22 cellular contexts compared by ENCODE assay signal in the genomic region with DNA sequence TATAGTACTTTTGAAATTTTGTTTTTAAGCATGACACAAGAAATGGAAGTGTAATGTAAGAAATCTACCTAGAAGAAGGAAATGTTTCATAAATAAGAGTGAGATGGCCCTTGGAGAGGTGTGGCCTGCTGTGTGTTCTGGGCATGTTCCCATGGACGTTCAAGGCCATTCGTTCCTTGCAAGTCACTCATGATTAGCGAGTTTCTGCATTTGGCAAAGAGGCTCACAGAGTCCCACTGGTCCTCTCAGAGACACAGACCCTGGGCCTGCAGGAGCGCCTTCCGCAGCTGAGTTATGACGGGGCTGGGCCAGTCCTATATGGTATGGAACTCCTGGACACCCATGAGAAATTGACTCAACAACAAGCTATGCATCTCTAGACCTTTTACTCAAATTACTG. TPM values are rescaled to one million over a fixed set of nuclear protein-coding genes. Genes with fewer than 3 reads are reported as not detected.
"Had no signal": no experiment of that assay in that cellular context is flagged by ENCODE, and none has a peak within 500 bp of the region (broad histone marks: within the 10 kb centered on the region; RNA-seq: fewer than 3 reads in every experiment).

No MANE protein-coding gene starts in this region.

- H3K36me3 ChIP-seq: colonic mucosa, gastrocnemius medialis, pancreas, prostate gland, right lobe of liver had no signal

- H3K4me3 ChIP-seq: colonic mucosa, gastrocnemius medialis, heart right ventricle, pancreas, prostate gland, right lobe of liver, skin epidermis had no signal

- H3K27ac ChIP-seq: colonic mucosa, gastrocnemius medialis, heart right ventricle, pancreas, prostate gland, right lobe of liver, skin epidermis had no signal

- ATAC-seq: gastrocnemius medialis; natural killer cell; pancreas; right lobe of liver; stimulated activated naive B cell treated with anti-CD40 and anti-IgM and Interleukin-4, amounts not matched to agents 10 μg/mL and 1 μg/mL and 100 μg/mL, for 72 hours; stimulated activated naive CD8-positive, alpha-beta T cell treated with anti-CD3 and anti-CD28 coated beads, Interleukin-15, amount 100 ng/mL, for 72 hours had no signal

- H3K9me3 ChIP-seq: colonic mucosa, gastrocnemius medialis, heart right ventricle, pancreas, prostate gland, right lobe of liver had no signal

- H3K4me1 ChIP-seq: colonic mucosa, gastrocnemius medialis, pancreas, prostate gland, right lobe of liver had no signal

- DNase-seq: cerebellar nuclear complex; colonic mucosa; effector CD4-positive, alpha-beta T cell; endodermal cell; erythroblast; gastrocnemius medialis; heart right ventricle; hypothalamus; kidney glomerular epithelial cell; mammary epithelial cell; natural killer cell; pancreas; stimulated activated CD4-positive, alpha-beta T cell treated with anti-CD3 and anti-CD28 coated beads, Interleukin-2, amount 100 ng/mL, for 24 hours; stimulated activated CD4-positive, alpha-beta T cell treated with anti-CD3 and anti-CD28 coated beads, Interleukin-4, amount 100 ng/mL, for 4 hours; stimulated activated naive B cell treated with anti-CD40 and anti-IgM and Interleukin-4, amounts not matched to agents 10 μg/mL and 1 μg/mL and 100 μg/mL, for 72 hours; stimulated activated naive CD8-positive, alpha-beta T cell treated with anti-CD3 and anti-CD28 coated beads, Interleukin-15, amount 100 ng/mL, for 72 hours; trophoblast cell had no signal

- H3K27me3 ChIP-seq: colonic mucosa, right lobe of liver had no signal

RNA-seq across cellular contexts. Expression of a gene that starts 7.2 kb away (rescaled TPM):
- total RNA-seq: dermis microvascular lymphatic vessel endothelial cell, endothelial cell of umbilical vein, natural killer cell had no signal
